Comparison of ENCODE assay signal across 8 cellular contexts in genomic region chr6:88165877-88166492, GRCh38. TPM values are rescaled to one million over a fixed set of nuclear protein-coding genes. Genes with fewer than 3 reads are reported as not detected.
DNase-seq lines count a peak whose midpoint lies in the region; ATAC-seq and TF ChIP-seq lines count a peak whose summit lies in the region.

CNR1 (minus strand) TSS chr6:88166347; CDS start chr6:88145274, 21,073 bp downstream.

- no peaks in the 10 kb centered on the region for H3F3A ChIP-seq in smooth muscle cell (ENCODE audit: low read depth)

- H3K27me3 ChIP-seq in BLaER1 (peaks cover 53% of the 10 kb centered on the region), smooth muscle cell (ENCODE audit: low read depth) (peaks cover 97% of the 10 kb centered on the region)

- TF ChIP-seq CTCF in astrocyte of the spinal cord (IDR thresholded peaks at IDR 0.05; ENCODE audit: low read depth, low read length): no peak
- no peak for TF ChIP-seq CTCF in smooth muscle cell (IDR thresholded peaks at IDR 0.05; ENCODE audit: borderline replicate concordance, insufficient read depth, poor library complexity, severe bottlenecking)

- under 1% methylated on average over 40 of the region's 76 CpGs for WGBS in smooth muscle cell (ENCODE audit: low lambda C conversion rate)

- H3K36me3 ChIP-seq in BLaER1: no peaks in the 10 kb centered on the region
- H3K36me3 ChIP-seq in smooth muscle cell (ENCODE audit: low read depth): no peaks in the 10 kb centered on the region

- peak within 1 kb of the TSS; percentile 83 for H2AFZ ChIP-seq in smooth muscle cell (ENCODE audit: low read depth)

- H4K20me1 ChIP-seq in BLaER1 (no peaks in the 10 kb centered on the region), smooth muscle cell (ENCODE audit: low read depth) (no peaks in the 10 kb centered on the region)

- H3K4me3 ChIP-seq in BLaER1 (peak within 1 kb of the TSS; percentile 70), astrocyte of the spinal cord (ENCODE audit: low read depth, low read length) (peak within 1 kb of the TSS; percentile 43), smooth muscle cell (peak within 1 kb of the TSS; percentile 65)

- H3K9ac ChIP-seq in BLaER1 (peak within 1 kb of the TSS; percentile 48; the same call in 1 of the 2 replicates), smooth muscle cell (ENCODE audit: low read depth) (no peak within 1 kb of the TSS)

- H3K79me2 ChIP-seq in smooth muscle cell (ENCODE audit: low read depth): no peaks in the 10 kb centered on the region

- in situ Hi-C loops in astrocyte of the spinal cord (cut with HindIII; ENCODE audit: low sequenced_read_pairs): no loop called here

- peak; percentile 55 for ATAC-seq in GM18868 (IDR thresholded peaks at IDR 0.05; ENCODE audit: unreplicated experiment)
- peak; percentile 45 for ATAC-seq in HG03066 (IDR thresholded peaks at IDR 0.05; ENCODE audit: low read depth, unreplicated experiment)

- H3K4me1 ChIP-seq in BLaER1: no peaks in the 10 kb centered on the region
- peaks cover 9% of the 10 kb centered on the region for H3K4me1 ChIP-seq in smooth muscle cell (ENCODE audit: low read depth)

- DNase-seq in NCI-H526 (lab: John Stamatoyannopoulos, UW) (peak; percentile 78 to 96), astrocyte of the spinal cord (ENCODE audit: low read depth, low spot score) (no peak), islet precursor cell (peak; percentile 78), smooth muscle cell (lab: John Stamatoyannopoulos, UW; ENCODE audit: unreplicated experiment) (peak; percentile 33), GOT3 (lab: John Stamatoyannopoulos, UW) (no peak)

- H3K4me2 ChIP-seq in BLaER1 (peak within 1 kb of the TSS; percentile 80), smooth muscle cell (peak within 1 kb of the TSS; percentile 92)

- H3K9me3 ChIP-seq in BLaER1: no peaks in the 10 kb centered on the region
- H3K9me3 ChIP-seq in smooth muscle cell (replicated peaks; ENCODE audit: low read depth): no peaks in the 10 kb centered on the region

- H3K27ac ChIP-seq in BLaER1: peak within 1 kb of the TSS; percentile 4; the same call in 1 of the 2 replicates
- H3K27ac ChIP-seq in smooth muscle cell (ENCODE audit: low read depth): no peak within 1 kb of the TSS

RNA-seq across cellular contexts. Expression of gene CNR1, which starts in this region (rescaled TPM):
- not detected in 2 replicates for total RNA-seq in smooth muscle cell
- polyA plus RNA-seq in smooth muscle cell: not detected in 2 replicates

Comparison
In these comparisons a context has a peak if more than half of its experiments do, and no peak if none do; other contexts are left out.
1. Peak in DNase-seq, H3K4me3 ChIP-seq and H3K4me2 ChIP-seq in smooth muscle cell; RNA of the gene not detected or under 1 TPM.
2. DNase-seq: peak in NCI-H526 (2 of 2) and islet precursor cell (single experiment); none in astrocyte of the spinal cord (single experiment) and GOT3 (single experiment).
3. Peak in every context shown above with its lines, with median percentiles within 50 percentile points of each other: H3K4me3 ChIP-seq.